Comparison of ENCODE assay signal across 24 cellular contexts in genomic region chr10:76278811-76279460, GRCh38.
"Had no signal": no experiment of that assay in that cellular context is flagged by ENCODE, and none has a peak within 500 bp of the region (broad histone marks: within the 10 kb centered on the region; RNA-seq: fewer than 3 reads in every experiment).

No MANE protein-coding gene starts in this region.

- H3K36me3 ChIP-seq: adrenal gland, Peyer's patch, SJCRH30, WERI-Rb-1 had no signal

- H3K27ac ChIP-seq: body of pancreas, RWPE1, SJCRH30, WERI-Rb-1 had no signal

- H3K4me3 ChIP-seq: adrenal gland, body of pancreas, Peyer's patch, SJCRH30 had no signal

- ATAC-seq: activated CD8-positive, alpha-beta T cell treated with anti-CD3 and anti-CD28 coated beads for 36 hours; activated T-cell treated with anti-CD3 and anti-CD28 coated beads, Interleukin-2, amount 50 U/mL, for 72 hours; body of pancreas had no signal

- H3K9me3 ChIP-seq: body of pancreas, Peyer's patch, SJCRH30 had no signal

- H3K27me3 ChIP-seq: adrenal gland, body of pancreas, Peyer's patch, SJCRH30 had no signal

- H3K9ac ChIP-seq: SK-N-SH had no signal

- H3K4me1 ChIP-seq: SJCRH30 had no signal

- DNase-seq: activated CD4-positive, alpha-beta T cell treated with anti-CD3 and anti-CD28 coated beads for 4 hours; activated CD8-positive, alpha-beta memory T cell treated with anti-CD3 and anti-CD28 coated beads, Interleukin-2, amount 50 U/mL, for 4 hours; activated CD8-positive, alpha-beta T cell treated with anti-CD3 and anti-CD28 coated beads for 36 hours; activated gamma-delta T cell treated with Interleukin-2 at 50 U/mL for 16 hours; activated naive CD4-positive, alpha-beta T cell treated with anti-CD3 and anti-CD28 coated beads, Interleukin-2, amount 10 ng/mL, durations not matched to agents 7 days and 5 days; activated naive CD8-positive, alpha-beta T cell treated with anti-CD3 and anti-CD28 coated beads for 36 hours; activated T-cell treated with anti-CD3 and anti-CD28 coated beads, Interleukin-2, amount 50 U/mL, for 72 hours; adrenal gland; aorta; body of pancreas; Kasumi-1; NCI-H1048; NCI-H146; NCI-H187 treated with DMSO at 0.1 percent for 48 hours; NCI-H2081 treated with DMSO at 0.1 percent for 48 hours; NCI-H446; NCI-H524; Peyer's patch; Right ventricle myocardium superior; SJCRH30; SK-N-SH; T-helper 1 cell; WERI-Rb-1 had no signal
